ENCODE assay signal across 8 cellular contexts in genomic region chr7:24979470-24979862, GRCh38. TPM values are rescaled to one million over a fixed set of nuclear protein-coding genes. Genes with fewer than 3 reads are reported as not detected.
A peak's percentile ranks its signal among the peaks of the same experiment; 100 is the strongest.
DNase-seq lines count a peak whose midpoint lies in the region; ATAC-seq and TF ChIP-seq lines count a peak whose summit lies in the region.

No MANE protein-coding gene starts in this region.

- H3K79me2 ChIP-seq in ACC112 (ENCODE audit: control insufficient read depth, insufficient read depth, low read length, unreplicated experiment), result peaks cover 34% of the 10 kb centered on the region

- CTCF ChIA-PET in naive thymus-derived CD4-positive, alpha-beta T cell (lab: Charles Lee), result interaction anchor here (0.6 to 4.4 kb wide), 15 partner anchors 9 to 1268 kb away, joined by 3 to 44 read pairs (median 4); no protein-coding TSS in a partner anchor

- peak overlapping the region in 8 of 9 donors; percentile 68 to 90 (median 80) for H3K27ac Mint-ChIP-seq in naive thymus-derived CD4-positive, alpha-beta T cell
- H3K27ac Mint-ChIP-seq in stimulated activated naive CD8-positive, alpha-beta T cell treated with anti-CD3 and anti-CD28 coated beads, Interleukin-15, amount 100 ng/mL, for 72 hours, result peak overlapping the region; percentile 84 to 88

- H3K4me3 ChIP-seq in ACC112 (ENCODE audit: low read depth, low read length), result peak overlapping the region; percentile 90
- peak overlapping the region; percentile 81 for H3K4me3 ChIP-seq in epithelial cell of proximal tubule (ENCODE audit: low read depth, low read length)
- H3K4me3 ChIP-seq in naive thymus-derived CD4-positive, alpha-beta T cell (ENCODE audit: low read length), result peak overlapping the region; percentile 84

- ATAC-seq in GM18502 (IDR thresholded peaks at IDR 0.05; ENCODE audit: poor library complexity, unreplicated experiment), result peak; percentile 50
- peak; percentile 39 for ATAC-seq in HG02938 (IDR thresholded peaks at IDR 0.05; ENCODE audit: unreplicated experiment)
- ATAC-seq in naive thymus-derived CD4-positive, alpha-beta T cell, result peak; percentile 56
- ATAC-seq in stimulated activated naive CD8-positive, alpha-beta T cell treated with anti-CD3 and anti-CD28 coated beads, Interleukin-15, amount 100 ng/mL, for 72 hours, result peak; percentile 79

- H3K9me3 Mint-ChIP-seq in naive thymus-derived CD4-positive, alpha-beta T cell, result peaks cover 0 to 3% (median 0%) of the 10 kb centered on the region in 11 donors
- no peaks in the 10 kb centered on the region for H3K9me3 Mint-ChIP-seq in stimulated activated naive CD8-positive, alpha-beta T cell treated with anti-CD3 and anti-CD28 coated beads, Interleukin-15, amount 100 ng/mL, for 72 hours

- DNase-seq in NCI-H748 (lab: John Stamatoyannopoulos, UW; ENCODE audit: unreplicated experiment), result peak; percentile 73
- peak; percentile 89 for DNase-seq in activated CD8-positive, alpha-beta memory T cell treated with anti-CD3 and anti-CD28 coated beads, Interleukin-2, amount 50 U/mL, for 48 hours
- DNase-seq in epithelial cell of proximal tubule (ENCODE audit: low read depth), result no peak
- peak in 8 of 9 donors; percentile 64 to 82 (median 76) for DNase-seq in naive thymus-derived CD4-positive, alpha-beta T cell
- peak; percentile 77 to 84 for DNase-seq in stimulated activated naive CD8-positive, alpha-beta T cell treated with anti-CD3 and anti-CD28 coated beads, Interleukin-15, amount 100 ng/mL, for 72 hours

- H3K36me3 ChIP-seq in ACC112 (ENCODE audit: insufficient read depth, low read length), result no peaks in the 10 kb centered on the region
- no peaks in the 10 kb centered on the region for H3K36me3 ChIP-seq in naive thymus-derived CD4-positive, alpha-beta T cell (ENCODE audit: control insufficient read depth in 2 of 3, insufficient read depth in 3 of 3, low read length in 3 of 3)

- H3K27me3 ChIP-seq in ACC112 (ENCODE audit: insufficient read depth, low read length), result no peaks in the 10 kb centered on the region
- no peaks in the 10 kb centered on the region for H3K27me3 ChIP-seq in naive thymus-derived CD4-positive, alpha-beta T cell (ENCODE audit: control insufficient read depth in 2 of 2, insufficient read depth in 2 of 2, low read length in 2 of 2)

- H3K9me3 ChIP-seq in naive thymus-derived CD4-positive, alpha-beta T cell (ENCODE audit: control insufficient read depth in 2 of 3, low read length in 3 of 3), result no peaks in the 10 kb centered on the region

- TF ChIP-seq CTCF in epithelial cell of proximal tubule (conservative IDR thresholded peaks at IDR 0.05; ENCODE audit: low read depth, low read length), result peak; percentile 65

- H3K36me3 Mint-ChIP-seq in naive thymus-derived CD4-positive, alpha-beta T cell, result peaks cover 0 to 15% (median 0%) of the 10 kb centered on the region in 5 donors

- H3K27me3 Mint-ChIP-seq in naive thymus-derived CD4-positive, alpha-beta T cell, result peaks cover 0 to 4% (median 0%) of the 10 kb centered on the region in 5 donors
- peaks cover 16% of the 10 kb centered on the region for H3K27me3 Mint-ChIP-seq in stimulated activated naive CD8-positive, alpha-beta T cell treated with anti-CD3 and anti-CD28 coated beads, Interleukin-15, amount 100 ng/mL, for 72 hours

- POLR2A ChIA-PET in naive thymus-derived CD4-positive, alpha-beta T cell (lab: Charles Lee), result interaction anchor here (0.7 to 3.7 kb wide), 13 partner anchors 9 to 281 kb away, joined by 3 to 25 read pairs (median 5); partner anchors contain the start of gene CYCS

- H3K27ac ChIP-seq in ACC112 (ENCODE audit: low read depth, low read length), result no peak overlapping the region
- peak overlapping the region; percentile 67 for H3K27ac ChIP-seq in naive thymus-derived CD4-positive, alpha-beta T cell (ENCODE audit: low read depth, low read length)

- H3K4me3 Mint-ChIP-seq in naive thymus-derived CD4-positive, alpha-beta T cell, result peak overlapping the region; percentile 83 to 97 (median 93)
- H3K4me3 Mint-ChIP-seq in stimulated activated naive CD8-positive, alpha-beta T cell treated with anti-CD3 and anti-CD28 coated beads, Interleukin-15, amount 100 ng/mL, for 72 hours, result peak overlapping the region; percentile 93 to 98

- peaks cover 41 to 69% (median 60%) of the 10 kb centered on the region in 7 donors for H3K4me1 Mint-ChIP-seq in naive thymus-derived CD4-positive, alpha-beta T cell
- peaks cover 69% of the 10 kb centered on the region for H3K4me1 Mint-ChIP-seq in stimulated activated naive CD8-positive, alpha-beta T cell treated with anti-CD3 and anti-CD28 coated beads, Interleukin-15, amount 100 ng/mL, for 72 hours

- H2AFZ ChIP-seq in ACC112 (ENCODE audit: low read length, unreplicated experiment), result peak overlapping the region; percentile 8

- H3K4me1 ChIP-seq in ACC112 (ENCODE audit: control insufficient read depth, insufficient read depth, low read length, unreplicated experiment), result peaks cover 5% of the 10 kb centered on the region
- peaks cover 26 to 32% of the 10 kb centered on the region in 2 donors for H3K4me1 ChIP-seq in naive thymus-derived CD4-positive, alpha-beta T cell (ENCODE audit: control insufficient read depth in 2 of 2, insufficient read depth in 2 of 2, low read length in 2 of 2)

- intact Hi-C loops in naive thymus-derived CD4-positive, alpha-beta T cell (cut with micrococcal nuclease), result loop anchor here in 1 of 2 donors (1.0 kb wide), 3 partner anchors 13 to 221 kb away; no protein-coding TSS in a partner anchor

RNA-seq across cellular contexts. Expression of gene OSBPL3, which starts 0.5 kb away (rescaled TPM):
- total RNA-seq in epithelial cell of proximal tubule, result 24.5 and 26.8 TPM in 2 replicates
- total RNA-seq in naive thymus-derived CD4-positive, alpha-beta T cell, result 10 to 100 TPM; 17.1 to 75.7 (median 22.7) TPM
- polyA plus RNA-seq in naive thymus-derived CD4-positive, alpha-beta T cell, result 1 to 10 TPM; 4.5 to 5.0 TPM
